Comparison of ENCODE assay signal across 12 cellular contexts in the genomic region with DNA sequence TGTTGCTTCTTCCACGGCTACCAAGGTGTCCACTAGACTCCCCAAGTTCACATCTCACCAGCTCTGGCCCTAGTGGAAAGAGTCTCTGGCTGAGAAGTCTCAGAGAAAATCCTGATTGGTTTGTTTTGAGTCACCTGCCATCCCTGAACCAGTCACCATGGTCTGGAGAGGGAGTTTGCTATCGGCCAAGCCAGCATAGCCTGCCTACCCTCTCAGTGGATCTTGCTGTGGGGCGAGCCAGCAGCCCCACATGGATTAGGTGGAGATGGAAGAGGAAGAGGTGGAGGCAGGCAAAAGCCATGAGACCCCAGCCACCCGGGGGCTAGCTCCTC. TPM values are rescaled to one million over a fixed set of nuclear protein-coding genes. Genes with fewer than 3 reads are reported as not detected.
DNase-seq lines count a peak whose midpoint lies in the region; ATAC-seq, FAIRE-seq and TF ChIP-seq lines count a peak whose summit lies in the region.
"Had no signal": no experiment of that assay in that cellular context is flagged by ENCODE, and none has a peak within 500 bp of the region (broad histone marks: within the 10 kb centered on the region; RNA-seq: fewer than 3 reads in every experiment).

No MANE protein-coding gene starts in this region.

- peak; percentile 42 for DNase-seq in choroid plexus epithelial cell (ENCODE audit: low read depth)
- DNase-seq in occipital lobe (lab: John Stamatoyannopoulos, UW) = no peak
- DNase-seq in GM12892 (ENCODE audit: insufficient read length) = no peak
- no peak for DNase-seq in central memory CD4-positive, alpha-beta T cell
- DNase-seq: dorsolateral prefrontal cortex, left lung, NCI-H524, RPMI8226 had no signal

- FAIRE-seq in GM12892 (lab: Jason Lieb, UNC) = no peak

- H3K27ac ChIP-seq in HUES6 (ENCODE audit: low read depth, low read length) (no peak overlapping the region; the same call in 1 of the 2 replicates), muscle layer of colon (ENCODE audit: low read depth, low read length) (peak overlapping the region; percentile 59), stomach smooth muscle (ENCODE audit: low read length) (peak overlapping the region; percentile 24)

- H3K27me3 ChIP-seq in HUES6 (ENCODE audit: control insufficient read depth, insufficient read depth, low read length) (no peaks in the 10 kb centered on the region), muscle layer of colon (ENCODE audit: control insufficient read depth in 1 of 2, insufficient read depth in 2 of 2, low read length in 2 of 2) (no peaks in the 10 kb centered on the region), stomach smooth muscle (ENCODE audit: control insufficient read depth in 1 of 2, insufficient read depth in 2 of 2, low read length in 2 of 2) (no peaks in the 10 kb centered on the region)
- H3K27me3 ChIP-seq: dorsolateral prefrontal cortex, left lung had no signal

- no peak for TF ChIP-seq POLR2A in GM12892 (IDR thresholded peaks at IDR 0.05; ENCODE audit: low read depth, low read length)

- H3K36me3 ChIP-seq in HUES6 (ENCODE audit: control insufficient read depth, insufficient read depth, low read length) (no peaks in the 10 kb centered on the region), muscle layer of colon (ENCODE audit: insufficient read depth, low read length) (no peaks in the 10 kb centered on the region), stomach smooth muscle (ENCODE audit: control insufficient read depth in 2 of 2, insufficient read depth in 2 of 2, low read length in 2 of 2) (no peaks in the 10 kb centered on the region)
- H3K36me3 ChIP-seq: left lung had no signal

- no peak for ATAC-seq in HG03571 (IDR thresholded peaks at IDR 0.05; ENCODE audit: unreplicated experiment)

- TF ChIP-seq CTCF in choroid plexus epithelial cell (conservative IDR thresholded peaks at IDR 0.05; ENCODE audit: low read depth, low read length) = no peak

- peaks cover 16% of the 10 kb centered on the region for H3K4me1 ChIP-seq in HUES6 (ENCODE audit: control insufficient read depth, insufficient read depth, low read length)
- peaks cover 21% of the 10 kb centered on the region for H3K4me1 ChIP-seq in muscle layer of colon (ENCODE audit: insufficient read depth, low read length)
- peaks cover 19% of the 10 kb centered on the region for H3K4me1 ChIP-seq in stomach smooth muscle (ENCODE audit: control insufficient read depth, insufficient read depth, low read length)

- H3K9me3 ChIP-seq in HUES6 (ENCODE audit: control insufficient read depth, insufficient read depth, low read depth, low read length) (no peaks in the 10 kb centered on the region), muscle layer of colon (ENCODE audit: low read length) (no peaks in the 10 kb centered on the region), stomach smooth muscle (ENCODE audit: control insufficient read depth in 2 of 2, low read length in 2 of 2) (no peaks in the 10 kb centered on the region)
- H3K9me3 ChIP-seq: left lung had no signal

- H3K4me3 ChIP-seq in HUES6 (ENCODE audit: low read depth, low read length) = no peak overlapping the region
- no peak overlapping the region for H3K4me3 ChIP-seq in choroid plexus epithelial cell (ENCODE audit: low read depth, low read length)
- H3K4me3 ChIP-seq in muscle layer of colon (ENCODE audit: low read depth in 1 of 2, low read length in 2 of 2) = peak overlapping the region in 1 of 2 donors; percentile 28
- H3K4me3 ChIP-seq in stomach smooth muscle (ENCODE audit: low read length in 2 of 2) = peak overlapping the region; percentile 27 to 35

- H3K9ac ChIP-seq in HUES6 (ENCODE audit: low read length) = peak overlapping the region; percentile 12
- H3K9ac ChIP-seq in muscle layer of colon (ENCODE audit: low read length) = no peak overlapping the region
- H3K9ac ChIP-seq in stomach smooth muscle (ENCODE audit: low read length in 2 of 2) = peak overlapping the region; percentile 6 to 36

RNA-seq across cellular contexts. Expression of gene FLNB, which starts 48.1 kb away (rescaled TPM):
- 27.6 TPM for total RNA-seq in occipital lobe
- 20.4 TPM for polyA plus RNA-seq in GM12892 (2012; ENCODE audit: missing spikeins)

Comparison
In these comparisons a context has a peak if more than half of its experiments do, and no peak if none do; other contexts are left out.
1. H3K4me3 ChIP-seq: peak in stomach smooth muscle (2 of 2); none in HUES6 (single experiment) and choroid plexus epithelial cell (single experiment).